ENCODE assay signal across 8 cellular contexts in genomic region chr6:11207199-11207968, GRCh38. TPM values are rescaled to one million over a fixed set of nuclear protein-coding genes. Genes with fewer than 3 reads are reported as not detected.
DNase-seq lines count a peak whose midpoint lies in the region; ATAC-seq and TF ChIP-seq lines count a peak whose summit lies in the region.

No MANE protein-coding gene starts in this region.

- H3K9me3 Mint-ChIP-seq in natural killer cell, result no peaks in the 10 kb centered on the region
- H3K9me3 Mint-ChIP-seq in glutamatergic neuron (ENCODE audit: unreplicated experiment), result peaks cover 1% of the 10 kb centered on the region

- no TSS peak for BruUV-seq in PC-3 (replicated peaks; lab: Mats Ljungman, UMichigan)

- peak overlapping the region; percentile 79 for H3K9ac ChIP-seq in PC-3 (ENCODE audit: low read length)

- DNase-seq in EH (ENCODE audit: low read depth) (peak; percentile 97), PC-3 (peak; percentile 98), epithelial cell of proximal tubule (ENCODE audit: low read depth) (peak; percentile 99), natural killer cell (no peak), glutamatergic neuron (no peak)

- intact Hi-C loops in PC-3 (cut with micrococcal nuclease), result loop anchor here (1.0 to 2.0 kb wide), 8 partner anchors 11 to 289 kb away; partner anchors contain the start of gene NEDD9
- intact Hi-C loops in natural killer cell (cut with micrococcal nuclease), result no loop called here

- no peaks in the 10 kb centered on the region for H3K36me3 ChIP-seq in PC-3 (ENCODE audit: low read depth, low read length)

- H3K9me3 ChIP-seq in PC-3 (ENCODE audit: low read length), result no peaks in the 10 kb centered on the region

- TF ChIP-seq CTCF in PC-3 (conservative IDR thresholded peaks at IDR 0.05; ENCODE audit: low read depth, low read length) (no peak), epithelial cell of proximal tubule (conservative IDR thresholded peaks at IDR 0.05; ENCODE audit: low read depth, low read length) (no peak), natural killer cell (IDR thresholded peaks at IDR 0.05) (no peak), glutamatergic neuron (IDR thresholded peaks at IDR 0.05; ENCODE audit: partially characterized antibody, unreplicated experiment) (no peak)

- H3K4me3 Mint-ChIP-seq in natural killer cell, result no peak overlapping the region
- no peak overlapping the region for H3K4me3 Mint-ChIP-seq in glutamatergic neuron (ENCODE audit: unreplicated experiment)

- CTCF ChIA-PET in PC-3 (lab: Charles Lee), result interaction anchor here (0.6 to 1.3 kb wide), 3 partner anchors 138 to 289 kb away, joined by 3 to 8 read pairs (median 3); no protein-coding TSS in a partner anchor

- H3K4me1 Mint-ChIP-seq in natural killer cell, result peaks cover 78 to 79% of the 10 kb centered on the region in 2 donors
- peaks cover 3% of the 10 kb centered on the region for H3K4me1 Mint-ChIP-seq in glutamatergic neuron (ENCODE audit: low read depth, unreplicated experiment)

- H3K4me3 ChIP-seq in PC-3 (ENCODE audit: low read length), result peak overlapping the region; percentile 56; the same call in 1 of the 2 replicates
- no peak overlapping the region for H3K4me3 ChIP-seq in epithelial cell of proximal tubule (ENCODE audit: low read depth, low read length)

- H3K27me3 Mint-ChIP-seq in natural killer cell (ENCODE audit: low read depth in 2 of 2), result no peaks in the 10 kb centered on the region
- H3K27me3 Mint-ChIP-seq in glutamatergic neuron (ENCODE audit: unreplicated experiment), result no peaks in the 10 kb centered on the region

- H2AFZ ChIP-seq in PC-3 (ENCODE audit: low read length), result no peak overlapping the region

- peak overlapping the region; percentile 97 for H3K27ac ChIP-seq in PC-3 (ENCODE audit: low read length)

- peak; percentile 85 for ATAC-seq in PC-3
- peak in 1 of 3 donors; percentile 38 for ATAC-seq in natural killer cell
- ATAC-seq in GM21381 (IDR thresholded peaks at IDR 0.05; ENCODE audit: unreplicated experiment), result no peak
- ATAC-seq in GM18861 (IDR thresholded peaks at IDR 0.05; ENCODE audit: unreplicated experiment), result no peak
- ATAC-seq in GM21515 (IDR thresholded peaks at IDR 0.05; ENCODE audit: unreplicated experiment), result no peak

- peaks cover 46% of the 10 kb centered on the region for H3K4me1 ChIP-seq in PC-3 (ENCODE audit: insufficient read depth, low read length)

- peak overlapping the region; percentile 88 for H3K4me2 ChIP-seq in PC-3 (ENCODE audit: low read length)

- H3K36me3 Mint-ChIP-seq in natural killer cell (peaks cover under 1% of the 10 kb centered on the region), glutamatergic neuron (ENCODE audit: unreplicated experiment) (no peaks in the 10 kb centered on the region)

- POLR2A ChIA-PET in PC-3 (lab: Charles Lee; ENCODE audit: unreplicated experiment), result interaction anchor here (0.5 to 1.6 kb wide), 11 partner anchors 13 to 845 kb away, joined by 3 to 28 read pairs (median 4); partner anchors contain the start of genes NEDD9 and SMIM13

- H3K9me2 ChIP-seq in PC-3 (replicated peaks; ENCODE audit: low read length), result no peaks in the 10 kb centered on the region

- no peaks in the 10 kb centered on the region for H4K20me1 ChIP-seq in PC-3 (ENCODE audit: low read length)

- no peaks in the 10 kb centered on the region for H3K27me3 ChIP-seq in PC-3 (ENCODE audit: low read length)

- peaks cover 11% of the 10 kb centered on the region; the same call in 1 of the 2 replicates for H3K79me2 ChIP-seq in PC-3 (ENCODE audit: low read length)

- H3F3A ChIP-seq in PC-3 (ENCODE audit: low read length, unreplicated experiment), result peaks cover 8% of the 10 kb centered on the region

- H3K27ac Mint-ChIP-seq in natural killer cell, result peak overlapping the region; percentile 76 to 79
- no peak overlapping the region for H3K27ac Mint-ChIP-seq in glutamatergic neuron (ENCODE audit: unreplicated experiment)

RNA-seq across cellular contexts. Expression of gene NEDD9, which starts 25.1 kb away (rescaled TPM):
- total RNA-seq in PC-3 (2014; rRNA removed) (12.1 and 13.9 TPM in 2 replicates), epithelial cell of proximal tubule (21.7 and 35.1 TPM in 2 replicates), natural killer cell (100 to 1,000 TPM; 106 to 110 (median 107) TPM), glutamatergic neuron (ENCODE audit: unreplicated experiment) (0.71 TPM)

Comparison
In these comparisons a context has a peak if more than half of its experiments do, and no peak if none do; other contexts are left out.
1. DNase-seq: peak in EH (single experiment), PC-3 (single experiment) and epithelial cell of proximal tubule (single experiment); none in natural killer cell (single experiment) and glutamatergic neuron (single experiment).